In the genomic region with DNA sequence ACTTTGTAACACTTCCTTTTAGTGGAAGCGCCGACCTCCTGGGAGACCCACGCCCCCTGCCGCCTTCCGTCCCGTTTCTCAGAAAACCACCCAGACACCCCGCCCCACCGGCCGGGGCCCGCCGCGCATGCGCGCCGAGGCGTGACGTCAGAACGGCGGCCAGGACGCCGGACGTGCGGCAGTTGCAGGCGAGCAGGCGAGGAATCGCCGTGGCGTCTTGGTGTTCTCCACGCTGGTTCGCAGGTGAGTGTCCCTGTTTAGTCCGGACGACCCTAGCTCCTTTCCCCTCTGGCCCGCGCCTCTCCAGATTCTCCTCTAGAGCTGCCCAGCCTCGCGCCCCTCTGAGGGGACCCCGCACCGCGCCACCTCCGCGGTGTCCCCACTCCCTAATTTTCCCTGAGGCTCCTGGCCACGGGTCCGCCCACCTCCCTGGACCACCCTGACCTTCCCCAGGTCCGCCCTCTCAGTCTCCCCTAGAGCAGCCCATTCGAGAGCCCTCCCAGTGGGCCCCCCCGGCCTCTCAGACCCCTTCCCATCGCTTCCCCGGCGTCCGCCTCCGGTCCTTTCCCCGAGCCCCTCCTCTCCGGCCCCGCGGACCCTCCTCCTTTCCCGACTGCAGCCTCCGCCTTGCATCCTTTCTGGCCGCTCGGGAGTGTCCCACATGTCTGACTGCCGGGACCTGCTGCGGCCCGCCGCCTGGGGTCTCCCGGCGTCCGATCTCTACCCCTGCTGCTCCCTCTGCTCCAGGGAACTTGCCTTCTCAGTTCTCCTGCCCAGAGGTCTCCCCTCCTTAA, we compare ENCODE assay signal across 8 cellular contexts. TPM values are rescaled to one million over a fixed set of nuclear protein-coding genes. Genes with fewer than 3 reads are reported as not detected.
DNase-seq lines count a peak whose midpoint lies in the region; ATAC-seq, FAIRE-seq and TF ChIP-seq lines count a peak whose summit lies in the region.

A gene with protein sequence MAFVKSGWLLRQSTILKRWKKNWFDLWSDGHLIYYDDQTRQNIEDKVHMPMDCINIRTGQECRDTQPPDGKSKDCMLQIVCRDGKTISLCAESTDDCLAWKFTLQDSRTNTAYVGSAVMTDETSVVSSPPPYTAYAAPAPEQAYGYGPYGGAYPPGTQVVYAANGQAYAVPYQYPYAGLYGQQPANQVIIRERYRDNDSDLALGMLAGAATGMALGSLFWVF (plus strand): TSS at position 181 of the 794 bp plus-strand sequence. CDS start 15,606 bp downstream, outside the sequence.

- TF ChIP-seq RAD21 in HepG2 (CRISPR knock-in tag; IDR thresholded peaks at IDR 0.05): no peak

- peak within 1 kb of the TSS; percentile 60 for H2AFZ ChIP-seq in HepG2 (ENCODE audit: low read length)

- POLR2A ChIA-PET in activated CD4-positive, alpha-beta T cell treated with anti-CD3 and anti-CD28 coated beads, Interleukin-2, amount 10 ng/mL, durations not matched to agents 7 days and 5 days (lab: Charles Lee): interaction anchor here (2.7 kb wide), 1 partner anchor 12 kb away, joined by 12 read pairs; a partner anchor contains a TSS
- POLR2A ChIA-PET in HepG2 (lab: Yijun Ruan, JAX): interaction anchor here (0.9 to 6.8 kb wide), 2 partner anchors 12 to 16 kb away, joined by 3 to 132 read pairs; a partner anchor contains a TSS

- H3K27me3 ChIP-seq in HepG2 (ENCODE audit: control insufficient read depth in 1 of 2, insufficient read depth in 2 of 2, low read length in 2 of 2): no peaks in the 10 kb centered on the region; a peak in 1 of 5 replicates

- peaks cover 30% of the 10 kb centered on the region for H4K20me1 ChIP-seq in HepG2 (ENCODE audit: insufficient read depth, low read length)

- H3K4me1 Mint-ChIP-seq in activated CD4-positive, alpha-beta T cell treated with anti-CD3 and anti-CD28 coated beads, Interleukin-2, amount 10 ng/mL, durations not matched to agents 7 days and 5 days: peaks cover 48% of the 10 kb centered on the region

- TF ChIP-seq CTCF in HepG2 (CRISPR knock-in tag; IDR thresholded peaks at IDR 0.05): peak; percentile 61

- FAIRE-seq in HepG2 (lab: Jason Lieb, UNC): no peak

- peak within 1 kb of the TSS; percentile 100 for H3K4me2 ChIP-seq in HepG2 (ENCODE audit: low read depth, low read length)

- ATAC-seq in HG03175 (IDR thresholded peaks at IDR 0.05; ENCODE audit: unreplicated experiment): peak; percentile 80
- ATAC-seq in HepG2: peak; percentile 67

- DNase-seq in AML-193 (lab: John Stamatoyannopoulos, UW) (peak; percentile 86 to 88), NCI-H526 treated with DMSO at 0.1 percent for 48 hours (lab: John Stamatoyannopoulos, UW) (peak; percentile 82), dedifferentiated amniotic fluid mesenchymal stem cell (ENCODE audit: extremely low spot score) (peak; percentile 76), HepG2 (ENCODE audit: low spot score) (peak; percentile 84)
- peak; percentile 92 for DNase-seq in activated CD4-positive, alpha-beta T cell treated with anti-CD3 and anti-CD28 coated beads, Interleukin-2, amount 10 ng/mL, durations not matched to agents 7 days and 5 days
- DNase-seq in stimulated activated CD4-positive, alpha-beta T cell treated with anti-CD3 and anti-CD28 coated beads, Interleukin-4, amount 100 ng/mL, for 1 hour: peak; percentile 91

- no peaks in the 10 kb centered on the region for H3K9me3 ChIP-seq in HepG2 (ENCODE audit: low read length)

- H3K79me2 ChIP-seq in HepG2 (ENCODE audit: insufficient read depth, low read length): peaks cover 51% of the 10 kb centered on the region

- BruUV-seq in HepG2 (replicated peaks; lab: Mats Ljungman, UMichigan): no TSS peak

- H3K9me3 Mint-ChIP-seq in activated CD4-positive, alpha-beta T cell treated with anti-CD3 and anti-CD28 coated beads, Interleukin-2, amount 10 ng/mL, durations not matched to agents 7 days and 5 days: no peaks in the 10 kb centered on the region

- peaks cover 74% of the 10 kb centered on the region for H3K4me1 ChIP-seq in HepG2 (ENCODE audit: insufficient read depth, low read length)

- no peaks in the 10 kb centered on the region for H3K27me3 Mint-ChIP-seq in activated CD4-positive, alpha-beta T cell treated with anti-CD3 and anti-CD28 coated beads, Interleukin-2, amount 10 ng/mL, durations not matched to agents 7 days and 5 days

- peak within 1 kb of the TSS; percentile 87 for H3K9ac ChIP-seq in HepG2 (ENCODE audit: insufficient read depth, low read depth, low read length)

- H3K27ac ChIP-seq in HepG2 (ENCODE audit: extremely low read length, insufficient read depth, low read length): peak within 1 kb of the TSS; percentile 74

- H3K4me3 ChIP-seq in HepG2 (replicated peaks in 1 of 3; ENCODE audit: insufficient read depth in 1 of 3, low read depth in 2 of 3, low read length in 3 of 3): peak within 1 kb of the TSS; percentile 89 to 100 (median 100)

- peaks cover 2 to 3% of the 10 kb centered on the region in 2 experiments; a peak in 2 of 5 replicates for H3K36me3 ChIP-seq in HepG2 (replicated peaks in 1 of 2; ENCODE audit: control insufficient read depth in 1 of 2, insufficient read depth in 2 of 2, low read length in 2 of 2)

- TF ChIP-seq EP300 in HepG2 (IDR thresholded peaks at IDR 0.05; ENCODE audit: low read depth in 2 of 2, low read length in 2 of 2) (no peak), HepG2 (CRISPR knock-in tag; IDR thresholded peaks at IDR 0.05; ENCODE audit: borderline replicate concordance) (no peak)

- H3K27ac Mint-ChIP-seq in activated CD4-positive, alpha-beta T cell treated with anti-CD3 and anti-CD28 coated beads, Interleukin-2, amount 10 ng/mL, durations not matched to agents 7 days and 5 days: peak within 1 kb of the TSS; percentile 95

- H3K4me3 Mint-ChIP-seq in activated CD4-positive, alpha-beta T cell treated with anti-CD3 and anti-CD28 coated beads, Interleukin-2, amount 10 ng/mL, durations not matched to agents 7 days and 5 days: peak within 1 kb of the TSS; percentile 92

- H3K36me3 Mint-ChIP-seq in activated CD4-positive, alpha-beta T cell treated with anti-CD3 and anti-CD28 coated beads, Interleukin-2, amount 10 ng/mL, durations not matched to agents 7 days and 5 days (ENCODE audit: low read depth): peaks cover 21% of the 10 kb centered on the region

- under 1% methylated on average over 59 of the region's 66 CpGs for WGBS in HepG2 (ENCODE audit: low lambda C conversion rate)

- CTCF ChIA-PET in activated CD4-positive, alpha-beta T cell treated with anti-CD3 and anti-CD28 coated beads, Interleukin-2, amount 10 ng/mL, durations not matched to agents 7 days and 5 days (lab: Charles Lee): interaction anchor here (1.1 to 1.6 kb wide), 2 partner anchors 11 to 26 kb away, joined by 4 to 8 read pairs; a partner anchor contains a TSS
- CTCF ChIA-PET in HepG2 (lab: Yijun Ruan, JAX; ENCODE audit: low intra/inter-chr PET ratio, low total read pairs): no interaction called here

- TF ChIP-seq POLR2A in GM18951 (IDR thresholded peaks at IDR 0.05; ENCODE audit: extremely low read depth, insufficient read depth, insufficient read length) (peak; percentile 95), HepG2 (IDR thresholded peaks at IDR 0.05; ENCODE audit: insufficient read depth in 1 of 2, low read depth in 2 of 2, low read length in 2 of 2) (peak; percentile 88 to 99)

- intact Hi-C loops in HepG2 (cut with micrococcal nuclease; ENCODE audit: unreplicated experiment): no loop called here

- in situ Hi-C loops in GM18951 (cut with MboI; ENCODE audit: low sequenced_read_pairs, unreplicated experiment) (no loop called here), HepG2 (cut with HindIII; ENCODE audit: extremely low pct_ligation_motif_present, low pct_unique_long_range_greater_than_20kb) (no loop called here)

TF ChIP-seq in HepG2, 621 proteins besides CTCF, POLR2A, EP300 and RAD21 (continues in another document):
- no peak for TF ChIP-seq ZC3H4 (CRISPR knock-in tag; IDR thresholded peaks at IDR 0.05; ENCODE audit: borderline replicate concordance)
- TF ChIP-seq, protein P1, sequence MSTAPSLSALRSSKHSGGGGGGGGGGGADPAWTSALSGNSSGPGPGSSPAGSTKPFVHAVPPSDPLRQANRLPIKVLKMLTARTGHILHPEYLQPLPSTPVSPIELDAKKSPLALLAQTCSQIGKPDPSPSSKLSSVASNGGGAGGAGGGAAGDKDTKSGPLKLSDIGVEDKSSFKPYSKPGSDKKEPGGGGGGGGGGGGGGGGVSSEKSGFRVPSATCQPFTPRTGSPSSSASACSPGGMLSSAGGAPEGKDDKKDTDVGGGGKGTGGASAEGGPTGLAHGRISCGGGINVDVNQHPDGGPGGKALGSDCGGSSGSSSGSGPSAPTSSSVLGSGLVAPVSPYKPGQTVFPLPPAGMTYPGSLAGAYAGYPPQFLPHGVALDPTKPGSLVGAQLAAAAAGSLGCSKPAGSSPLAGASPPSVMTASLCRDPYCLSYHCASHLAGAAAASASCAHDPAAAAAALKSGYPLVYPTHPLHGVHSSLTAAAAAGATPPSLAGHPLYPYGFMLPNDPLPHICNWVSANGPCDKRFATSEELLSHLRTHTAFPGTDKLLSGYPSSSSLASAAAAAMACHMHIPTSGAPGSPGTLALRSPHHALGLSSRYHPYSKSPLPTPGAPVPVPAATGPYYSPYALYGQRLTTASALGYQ (CRISPR knock-in tag; IDR thresholded peaks at IDR 0.05): no peak; the same call in 1 of the 2 replicates

RNA-seq across cellular contexts. Expression of the gene that starts here (rescaled TPM):
- 10 to 100 TPM; 55.4 to 55.7 TPM for total RNA-seq in activated CD4-positive, alpha-beta T cell treated with anti-CD3 and anti-CD28 coated beads, Interleukin-2, amount 10 ng/mL, durations not matched to agents 7 days and 5 days
- total RNA-seq in HepG2 (2016; rRNA removed; fragmentation: Illumina TruSeq; extraction: Trizol): 78.9 and 110 TPM in 2 replicates
- 5.7 and 5.8 TPM in 2 replicates for total RNA-seq in HepG2 (2016; cell fraction: cytosol; rRNA removed; fragmentation: Illumina TruSeq; extraction: Trizol; ENCODE audit: low read depth)
- total RNA-seq in HepG2 (2016; cell fraction: insoluble cytoplasmic fraction; rRNA removed; fragmentation: Illumina TruSeq; extraction: Trizol): 79.4 and 115 TPM in 2 replicates
- 23.2 and 24.7 TPM in 2 replicates for total RNA-seq in HepG2 (2016; cell fraction: membrane; rRNA removed; fragmentation: Illumina TruSeq; extraction: Trizol)
- total RNA-seq in HepG2 (2016; cell fraction: nucleus; rRNA removed; fragmentation: Illumina TruSeq; extraction: Trizol): 42.5 and 48.0 TPM in 2 replicates
- polyA plus RNA-seq in HepG2 (2011; rRNA removed): 61.5 and 73.0 TPM in 2 replicates
- 65.3 and 72.4 TPM in 2 replicates for polyA plus RNA-seq in HepG2 (2011; cell fraction: cytosol; rRNA removed)
- polyA plus RNA-seq in HepG2 (2011; cell fraction: nucleus; rRNA removed): 45.0 and 54.5 TPM in 2 replicates
- 45.1 and 56.7 TPM in 2 replicates for polyA plus RNA-seq in HepG2 (2012)
- 3.1 TPM in 2 replicates for polyA plus RNA-seq in HepG2 (2016; cell fraction: cytosol; fragmentation: Illumina TruSeq; extraction: Trizol; ENCODE audit: low read depth)
- polyA plus RNA-seq in HepG2 (2016; cell fraction: insoluble cytoplasmic fraction; fragmentation: Illumina TruSeq; extraction: Trizol; ENCODE audit: low read depth): 88.2 and 92.6 TPM in 2 replicates
- polyA plus RNA-seq in HepG2 (2016; cell fraction: membrane; fragmentation: Illumina TruSeq; extraction: Trizol; ENCODE audit: low read depth): 9.5 and 11.4 TPM in 2 replicates
- polyA plus RNA-seq in HepG2 (2016; cell fraction: nucleus; fragmentation: Illumina TruSeq; extraction: Trizol; ENCODE audit: insufficient read depth, low read depth): 55.3 and 58.5 TPM in 2 replicates
- 79.4 and 118 TPM in 2 replicates for polyA minus RNA-seq in HepG2 (2011; rRNA and poly(A)+ RNA removed; ENCODE audit: low replicate concordance)
- polyA minus RNA-seq in HepG2 (2011; cell fraction: cytosol; rRNA and poly(A)+ RNA removed): 62.2 and 79.1 TPM in 2 replicates
- polyA minus RNA-seq in HepG2 (2011; cell fraction: nucleus; rRNA and poly(A)+ RNA removed): 51.4 and 56.7 TPM in 2 replicates

Comparison
In these comparisons a context has a peak if more than half of its experiments do, and no peak if none do; other contexts are left out.
1. Peak in every context shown above with its lines: DNase-seq, ATAC-seq, H3K4me3 ChIP-seq and H3K27ac ChIP-seq.